In genomic region chr7:145036592-145037386, GRCh38 we compare ENCODE assay signal across 8 cellular contexts.
A peak's percentile ranks its signal among the peaks of the same experiment; 100 is the strongest.
DNase-seq lines count a peak whose midpoint lies in the region; ATAC-seq and TF ChIP-seq lines count a peak whose summit lies in the region.

No MANE protein-coding gene starts in this region.

- no peaks in the 10 kb centered on the region for H3K9me3 ChIP-seq in osteoblast (ENCODE audit: low read depth, low read length)

- no peaks in the 10 kb centered on the region for H3K36me3 Mint-ChIP-seq in CD14-positive monocyte
- H3K36me3 Mint-ChIP-seq in activated CD4-positive, alpha-beta T cell treated with anti-CD3 and anti-CD28 coated beads, Interleukin-2, amount 10 ng/mL, durations not matched to agents 7 days and 5 days (ENCODE audit: low read depth) = no peaks in the 10 kb centered on the region

- H3K27ac ChIP-seq in osteoblast (ENCODE audit: low read depth, low read length) = no peak overlapping the region

- no peak overlapping the region for H3K4me3 ChIP-seq in osteoblast (ENCODE audit: insufficient read depth, low read length)

- H3K27ac Mint-ChIP-seq in CD14-positive monocyte = no peak overlapping the region
- H3K27ac Mint-ChIP-seq in activated CD4-positive, alpha-beta T cell treated with anti-CD3 and anti-CD28 coated beads, Interleukin-2, amount 10 ng/mL, durations not matched to agents 7 days and 5 days = no peak overlapping the region

- no peaks in the 10 kb centered on the region for H3K4me1 ChIP-seq in osteoblast (ENCODE audit: insufficient read depth, low read length)

- H3K36me3 ChIP-seq in osteoblast (ENCODE audit: insufficient read depth, low read length) = no peaks in the 10 kb centered on the region

- H4K20me1 ChIP-seq in osteoblast (ENCODE audit: insufficient read depth, low read length) = no peaks in the 10 kb centered on the region

- POLR2A ChIA-PET in activated CD4-positive, alpha-beta T cell treated with anti-CD3 and anti-CD28 coated beads, Interleukin-2, amount 10 ng/mL, durations not matched to agents 7 days and 5 days (lab: Charles Lee) = no interaction called here

- no peak overlapping the region for H2AFZ ChIP-seq in osteoblast (ENCODE audit: low read length)

- peaks cover 0 to 5% (median 3%) of the 10 kb centered on the region in 7 donors for H3K9me3 Mint-ChIP-seq in CD14-positive monocyte
- H3K9me3 Mint-ChIP-seq in activated CD4-positive, alpha-beta T cell treated with anti-CD3 and anti-CD28 coated beads, Interleukin-2, amount 10 ng/mL, durations not matched to agents 7 days and 5 days = no peaks in the 10 kb centered on the region

- peaks cover 2% of the 10 kb centered on the region for H3K4me1 Mint-ChIP-seq in CD14-positive monocyte
- no peaks in the 10 kb centered on the region for H3K4me1 Mint-ChIP-seq in activated CD4-positive, alpha-beta T cell treated with anti-CD3 and anti-CD28 coated beads, Interleukin-2, amount 10 ng/mL, durations not matched to agents 7 days and 5 days

- DNase-seq in CD14-positive monocyte (ENCODE audit: low spot score) (no peak), NCI-H2029 (lab: John Stamatoyannopoulos, UW) (peak; percentile 43), fibroblast of peridontal ligament (ENCODE audit: extremely low read depth) (peak; percentile 14), osteoblast (ENCODE audit: insufficient read length, low spot score, missing footprints) (no peak), NOMO-1 treated with DMSO at 0.1 percent for 48 hours (lab: John Stamatoyannopoulos, UW; ENCODE audit: unreplicated experiment) (no peak)
- DNase-seq in activated CD4-positive, alpha-beta T cell treated with anti-CD3 and anti-CD28 coated beads, Interleukin-2, amount 10 ng/mL, durations not matched to agents 7 days and 5 days = peak; percentile 40

- no peaks in the 10 kb centered on the region for H3K79me2 ChIP-seq in osteoblast (ENCODE audit: insufficient read depth, low read length)

- TF ChIP-seq CTCF in CD14-positive monocyte (IDR thresholded peaks at IDR 0.05) (peak; percentile 91), osteoblast (IDR thresholded peaks at IDR 0.05; ENCODE audit: extremely low read depth, low read depth, low read length) (peak; percentile 62)

- H3K27me3 ChIP-seq in osteoblast (ENCODE audit: insufficient read depth, low read length) = no peaks in the 10 kb centered on the region

- intact Hi-C loops in CD14-positive monocyte (cut with micrococcal nuclease) = no loop called here

- H3K4me3 Mint-ChIP-seq in CD14-positive monocyte = no peak overlapping the region
- no peak overlapping the region for H3K4me3 Mint-ChIP-seq in activated CD4-positive, alpha-beta T cell treated with anti-CD3 and anti-CD28 coated beads, Interleukin-2, amount 10 ng/mL, durations not matched to agents 7 days and 5 days

- H3K4me2 ChIP-seq in osteoblast (ENCODE audit: insufficient read depth, low read length) = no peak overlapping the region

- H3K27me3 Mint-ChIP-seq in CD14-positive monocyte (ENCODE audit: low read depth in 3 of 3) = no peaks in the 10 kb centered on the region
- H3K27me3 Mint-ChIP-seq in activated CD4-positive, alpha-beta T cell treated with anti-CD3 and anti-CD28 coated beads, Interleukin-2, amount 10 ng/mL, durations not matched to agents 7 days and 5 days = peaks cover 2% of the 10 kb centered on the region

- CTCF ChIA-PET in activated CD4-positive, alpha-beta T cell treated with anti-CD3 and anti-CD28 coated beads, Interleukin-2, amount 10 ng/mL, durations not matched to agents 7 days and 5 days (lab: Charles Lee) = no interaction called here

- peak; percentile 88 for ATAC-seq in GM18511 (IDR thresholded peaks at IDR 0.05; ENCODE audit: unreplicated experiment)
- peak; percentile 94 for ATAC-seq in HG02885 (IDR thresholded peaks at IDR 0.05; ENCODE audit: poor library complexity, unreplicated experiment)

Comparison
In these comparisons a context has a peak if more than half of its experiments do, and no peak if none do; other contexts are left out.
1. DNase-seq: peak in NCI-H2029 (single experiment), activated CD4-positive, alpha-beta T cell treated with anti-CD3 and anti-CD28 coated beads, Interleukin-2, amount 10 ng/mL, durations not matched to agents 7 days and 5 days (single experiment) and fibroblast of peridontal ligament (single experiment); none in CD14-positive monocyte (single experiment), osteoblast (single experiment) and NOMO-1 treated with DMSO at 0.1 percent for 48 hours (single experiment).